ENCODE assay signal across 10 cellular contexts in the genomic region with DNA sequence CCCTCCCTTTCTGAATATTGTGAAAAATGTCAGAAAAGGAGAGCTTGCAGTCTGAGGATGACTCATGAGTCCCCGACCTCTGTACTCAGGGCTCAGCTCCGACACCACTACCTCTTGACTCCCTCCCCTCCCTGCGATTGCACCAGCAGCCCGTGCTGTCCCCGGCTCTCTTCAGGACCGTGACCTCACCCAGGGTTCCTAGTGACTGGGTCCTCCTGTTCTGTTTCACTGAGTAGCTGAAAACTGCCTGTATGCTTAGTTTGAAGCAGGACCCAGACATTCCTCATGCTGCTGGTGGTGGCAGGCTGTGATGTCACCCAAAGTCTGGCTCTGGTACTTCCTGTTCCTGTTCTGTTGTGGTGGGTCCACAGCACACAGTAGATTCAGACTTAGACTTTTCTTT. TPM values are rescaled to one million over a fixed set of nuclear protein-coding genes. Genes with fewer than 3 reads are reported as not detected.
DNase-seq lines count a peak whose midpoint lies in the region; ATAC-seq and TF ChIP-seq lines count a peak whose summit lies in the region.
"Had no signal": no experiment of that assay in that cellular context is flagged by ENCODE, and none has a peak within 500 bp of the region (broad histone marks: within the 10 kb centered on the region; RNA-seq: fewer than 3 reads in every experiment).

No MANE protein-coding gene starts in this region.

- intact Hi-C loops in esophagus squamous epithelium (cut with DNase I): no loop called here

- 66 to 74% methylated on average over 6 of the region's 6 CpGs for WGBS in esophagus squamous epithelium, 2 donors

- no peaks in the 10 kb centered on the region for H3K27me3 Mint-ChIP-seq in activated naive CD8-positive, alpha-beta T cell treated with anti-CD3 and anti-CD28 coated beads for 36 hours
- no peaks in the 10 kb centered on the region for H3K27me3 Mint-ChIP-seq in naive B cell

- no peaks in the 10 kb centered on the region for H3K9me3 Mint-ChIP-seq in activated naive CD8-positive, alpha-beta T cell treated with anti-CD3 and anti-CD28 coated beads for 36 hours
- no peaks in the 10 kb centered on the region for H3K9me3 Mint-ChIP-seq in naive B cell

- peaks cover 30% of the 10 kb centered on the region for H3K36me3 Mint-ChIP-seq in activated naive CD8-positive, alpha-beta T cell treated with anti-CD3 and anti-CD28 coated beads for 36 hours
- peaks cover 10% of the 10 kb centered on the region in 2 donors for H3K36me3 Mint-ChIP-seq in naive B cell

- H3K36me3 ChIP-seq in ACC112 (ENCODE audit: insufficient read depth, low read length) (peaks cover 29% of the 10 kb centered on the region), esophagus squamous epithelium (peaks cover 23 to 99% (median 71%) of the 10 kb centered on the region in 3 donors)

- H3K27me3 ChIP-seq in ACC112 (ENCODE audit: insufficient read depth, low read length) (no peaks in the 10 kb centered on the region), esophagus squamous epithelium (no peaks in the 10 kb centered on the region)

- ATAC-seq in naive B cell (ENCODE audit: low read depth in 2 of 2): peak; percentile 46 to 50
- no peak for ATAC-seq in HG03442 (IDR thresholded peaks at IDR 0.05; ENCODE audit: unreplicated experiment)

- H3K4me1 ChIP-seq in ACC112 (ENCODE audit: control insufficient read depth, insufficient read depth, low read length, unreplicated experiment): peaks cover 16% of the 10 kb centered on the region
- no peaks in the 10 kb centered on the region for H3K4me1 ChIP-seq in esophagus squamous epithelium
- H3K4me1 ChIP-seq: parathyroid adenoma had no signal

- peak overlapping the region; percentile 100 for H3K27ac Mint-ChIP-seq in activated naive CD8-positive, alpha-beta T cell treated with anti-CD3 and anti-CD28 coated beads for 36 hours
- no peak overlapping the region for H3K27ac Mint-ChIP-seq in naive B cell

- DNase-seq in SKM-1 (lab: John Stamatoyannopoulos, UW; ENCODE audit: unreplicated experiment): peak; percentile 54
- DNase-seq in activated naive CD8-positive, alpha-beta T cell treated with anti-CD3 and anti-CD28 coated beads for 36 hours: peak; percentile 77
- DNase-seq in naive B cell: no peak
- DNase-seq in esophagus squamous epithelium (lab: John Stamatoyannopoulos, UW): no peak
- no peak for DNase-seq in DMS79 treated with DMSO at 0.1 percent for 48 hours (lab: John Stamatoyannopoulos, UW)
- DNase-seq in NCI-H774 (lab: John Stamatoyannopoulos, UW): no peak

- H3K4me3 ChIP-seq in ACC112 (ENCODE audit: low read depth, low read length) (no peak overlapping the region), esophagus squamous epithelium (no peak overlapping the region)

- no peaks in the 10 kb centered on the region for H3K9me3 ChIP-seq in esophagus squamous epithelium

- TF ChIP-seq POLR2A in esophagus squamous epithelium (IDR thresholded peaks at IDR 0.05): no peak

- peak overlapping the region; percentile 82 for H3K4me3 Mint-ChIP-seq in activated naive CD8-positive, alpha-beta T cell treated with anti-CD3 and anti-CD28 coated beads for 36 hours
- no peak overlapping the region for H3K4me3 Mint-ChIP-seq in naive B cell

- H2AFZ ChIP-seq in ACC112 (ENCODE audit: low read length, unreplicated experiment): no peak overlapping the region
- H2AFZ ChIP-seq: parathyroid adenoma had no signal

- H3K4me1 Mint-ChIP-seq in activated naive CD8-positive, alpha-beta T cell treated with anti-CD3 and anti-CD28 coated beads for 36 hours: peaks cover 21% of the 10 kb centered on the region
- H3K4me1 Mint-ChIP-seq in naive B cell: peaks cover 0 to 4% (median 2%) of the 10 kb centered on the region in 3 donors

- no peak for TF ChIP-seq CTCF in esophagus squamous epithelium (IDR thresholded peaks at IDR 0.05)

- H3K27ac ChIP-seq in ACC112 (ENCODE audit: low read depth, low read length) (peak overlapping the region; percentile 35), esophagus squamous epithelium (peak overlapping the region in 2 of 4 donors; percentile 54 to 58)
- H3K27ac ChIP-seq: parathyroid adenoma had no signal

- H3K79me2 ChIP-seq in ACC112 (ENCODE audit: control insufficient read depth, insufficient read depth, low read length, unreplicated experiment): peaks cover 45% of the 10 kb centered on the region

RNA-seq across cellular contexts. Expression of a gene that starts 11.7 kb away (rescaled TPM):
- 10 to 100 TPM; 42.3 to 44.3 TPM for total RNA-seq in activated naive CD8-positive, alpha-beta T cell treated with anti-CD3 and anti-CD28 coated beads for 36 hours
- polyA plus RNA-seq in naive B cell (ENCODE audit: low read depth in 6 of 6): 10 to 100 TPM in 1 of 6 donors, 1 to 10 TPM in 5; 2.3 to 16.4 (median 5.2) TPM
- 10 to 100 TPM; 11.7 to 30.6 (median 24.2) TPM for total RNA-seq in esophagus squamous epithelium

RNA-seq across cellular contexts. Expression of a gene that starts 27.2 kb away (rescaled TPM):
- 10 to 100 TPM in 1 of 2 experiments, 1 to 10 TPM in 1; 9.8 to 11.5 TPM for total RNA-seq in activated naive CD8-positive, alpha-beta T cell treated with anti-CD3 and anti-CD28 coated beads for 36 hours
- 10 to 100 TPM; 17.3 to 31.5 (median 23.5) TPM for polyA plus RNA-seq in naive B cell (ENCODE audit: low read depth in 6 of 6)
- 10 to 100 TPM; 35.7 to 54.0 (median 44.4) TPM for total RNA-seq in esophagus squamous epithelium

RNA-seq across cellular contexts. Expression of a gene that starts 27.4 kb away (rescaled TPM):
- total RNA-seq in activated naive CD8-positive, alpha-beta T cell treated with anti-CD3 and anti-CD28 coated beads for 36 hours: 1 to 10 TPM; 1.2 to 1.3 TPM
- 1 to 10 TPM; 2.1 to 4.8 (median 2.9) TPM for polyA plus RNA-seq in naive B cell (ENCODE audit: low read depth in 6 of 6)
- 1 to 10 TPM; 2.1 to 4.6 (median 3.8) TPM for total RNA-seq in esophagus squamous epithelium

RNA-seq across cellular contexts. Expression of a gene that starts 27.8 kb away (rescaled TPM):
- total RNA-seq in activated naive CD8-positive, alpha-beta T cell treated with anti-CD3 and anti-CD28 coated beads for 36 hours: 10 to 100 TPM; 60.6 to 61.2 TPM
- polyA plus RNA-seq in naive B cell (ENCODE audit: low read depth in 6 of 6): 10 to 100 TPM; 28.5 to 89.8 (median 50.2) TPM
- total RNA-seq in esophagus squamous epithelium: 10 to 100 TPM; 16.9 to 26.3 (median 20.2) TPM

RNA-seq across cellular contexts. Expression of a gene that starts 36.8 kb away (rescaled TPM):
- total RNA-seq in activated naive CD8-positive, alpha-beta T cell treated with anti-CD3 and anti-CD28 coated beads for 36 hours: not detected
- not detected for polyA plus RNA-seq in naive B cell (ENCODE audit: low read depth in 6 of 6)
- not detected for total RNA-seq in esophagus squamous epithelium
- total RNA-seq: SK-MEL-5 had no signal

Comparison
In these comparisons a context has a peak if more than half of its experiments do, and no peak if none do; other contexts are left out.
1. DNase-seq: peak in SKM-1 (single experiment) and activated naive CD8-positive, alpha-beta T cell treated with anti-CD3 and anti-CD28 coated beads for 36 hours (single experiment); none in naive B cell (single experiment), esophagus squamous epithelium (single experiment), DMS79 treated with DMSO at 0.1 percent for 48 hours (single experiment) and NCI-H774 (single experiment).